In the genomic region with DNA sequence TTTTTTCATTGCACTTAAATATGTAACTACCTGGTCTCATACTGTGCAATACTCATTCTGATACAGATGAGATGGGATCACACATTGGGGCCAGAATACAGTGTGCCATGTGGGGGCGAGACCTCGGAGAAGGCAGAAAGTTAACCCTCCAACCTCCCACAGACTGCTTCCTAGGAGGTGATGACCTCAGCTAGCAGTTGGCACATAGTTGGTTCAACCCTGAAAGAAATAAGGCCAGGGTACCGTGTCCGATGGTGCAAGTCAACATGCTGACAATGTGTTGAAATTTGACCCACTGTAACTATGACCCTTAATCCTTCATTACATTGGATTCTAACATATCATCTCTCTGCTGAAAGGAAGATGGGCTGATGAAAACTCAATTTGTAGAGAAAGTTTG, we compare ENCODE assay signal across 18 cellular contexts.
DNase-seq lines count a peak whose midpoint lies in the region; ATAC-seq, FAIRE-seq and TF ChIP-seq lines count a peak whose summit lies in the region.
"Had no signal": no experiment of that assay in that cellular context is flagged by ENCODE, and none has a peak within 500 bp of the region (broad histone marks: within the 10 kb centered on the region; RNA-seq: fewer than 3 reads in every experiment).

No MANE protein-coding gene starts in this region.

- DNase-seq in activated naive CD4-positive, alpha-beta T cell treated with Interleukin-2 at 50 U/mL for 16 hours, result peak; percentile 28
- no peak for DNase-seq in activated naive CD4-positive, alpha-beta T cell treated with anti-CD3 and anti-CD28 coated beads, Interleukin-2, amount 50 U/mL, for 16 hours
- DNase-seq in T-cell (no peak), bronchial epithelial cell (ENCODE audit: low read depth) (no peak), posterior cingulate gyrus (no peak), NCI-H510A (lab: John Stamatoyannopoulos, UW) (no peak), NCI-H774 (lab: John Stamatoyannopoulos, UW) (no peak)
- DNase-seq in stimulated activated CD8-positive, alpha-beta memory T cell treated with anti-CD3 and anti-CD28 coated beads, Interleukin-15, amount 100 ng/mL, for 48 hours (ENCODE audit: low read depth in 2 of 2), result peak; percentile 24 to 57
- DNase-seq: activated effector memory CD4-positive, alpha-beta T cell treated with Interleukin-2 at 50 U/mL for 16 hours; glutamatergic neuron; left colon; mucosa of descending colon; NCI-H1930; NCI-H446 had no signal

- intact Hi-C loops in posterior cingulate gyrus (cut with DNase I), result no loop called here

- FAIRE-seq in bronchial epithelial cell (lab: Jason Lieb, UNC), result peak; percentile 93
- FAIRE-seq: astrocyte, endometrium had no signal

- H3K4me3 Mint-ChIP-seq in T-cell, result no peak overlapping the region

- peaks cover 76 to 81% (median 76%) of the 10 kb centered on the region in 3 donors for H3K4me1 Mint-ChIP-seq in T-cell

- peaks cover 28% of the 10 kb centered on the region for H3K36me3 Mint-ChIP-seq in T-cell

- no peak overlapping the region for H3K4me3 ChIP-seq in bronchial epithelial cell (ENCODE audit: low read depth, low read length)
- H3K4me3 ChIP-seq: mucosa of descending colon, right atrium auricular region had no signal

- CTCF ChIA-PET in T-cell (lab: Charles Lee), result interaction anchor here (0.7 to 0.9 kb wide), 2 partner anchors 16 to 149 kb away, joined by 3 read pairs; no protein-coding TSS in a partner anchor

- no peaks in the 10 kb centered on the region for H3K27me3 Mint-ChIP-seq in T-cell

- TF ChIP-seq CTCF in bronchial epithelial cell (IDR thresholded peaks at IDR 0.05; ENCODE audit: insufficient read depth, low read length, severe bottlenecking), result no peak

- H3K27ac Mint-ChIP-seq in T-cell, result peak overlapping the region; percentile 71 to 92

- no peak for ATAC-seq in T-cell (replicated peaks in 1 of 4)
- ATAC-seq: left colon, mucosa of descending colon had no signal

- no peaks in the 10 kb centered on the region for H3K36me3 ChIP-seq in bronchial epithelial cell (ENCODE audit: control insufficient read depth, insufficient read depth, low read length)
- H3K36me3 ChIP-seq: neutrophil, right atrium auricular region had no signal

- H3K9me3 Mint-ChIP-seq in T-cell, result no peaks in the 10 kb centered on the region

- H3K27me3 ChIP-seq in bronchial epithelial cell (ENCODE audit: control insufficient read depth, insufficient read depth, low read length), result no peaks in the 10 kb centered on the region
- H3K27me3 ChIP-seq: right atrium auricular region had no signal

- POLR2A ChIA-PET in T-cell (lab: Charles Lee), result no interaction called here

Comparison
In these comparisons a context has a peak if more than half of its experiments do, and no peak if none do; other contexts are left out.
1. DNase-seq: peak in activated naive CD4-positive, alpha-beta T cell treated with Interleukin-2 at 50 U/mL for 16 hours (single experiment) and stimulated activated CD8-positive, alpha-beta memory T cell treated with anti-CD3 and anti-CD28 coated beads, Interleukin-15, amount 100 ng/mL, for 48 hours (2 of 2); none in activated naive CD4-positive, alpha-beta T cell treated with anti-CD3 and anti-CD28 coated beads, Interleukin-2, amount 50 U/mL, for 16 hours (single experiment), T-cell (0 of 34), bronchial epithelial cell (single experiment), posterior cingulate gyrus (0 of 10), NCI-H510A (single experiment) and NCI-H774 (single experiment).